Comparison of ENCODE assay signal across 1 cellular context in genomic region chr2:152155209-152155608, GRCh38.
TF ChIP-seq lines count a peak whose summit lies in the region.

No MANE protein-coding gene starts in this region.

TF ChIP-seq in IMR-90, 13 proteins besides CTCF, POLR2A, EP300 and RAD21 (continued from another document):
- TF ChIP-seq USF2 (IDR thresholded peaks at IDR 0.05; ENCODE audit: low read depth, low read length) (no peak), MAZ (IDR thresholded peaks at IDR 0.05; ENCODE audit: borderline replicate concordance, low read depth, low read length) (no peak), CEBPB (IDR thresholded peaks at IDR 0.05; ENCODE audit: low read depth, low read length) (no peak), MXI1 (IDR thresholded peaks at IDR 0.05; ENCODE audit: borderline replicate concordance, low read depth, low read length) (no peak), SMC3 (IDR thresholded peaks at IDR 0.05; ENCODE audit: low read depth, low read length) (no peak), FOS (IDR thresholded peaks at IDR 0.05; ENCODE audit: low read depth, low read length) (no peak), CHD1 (IDR thresholded peaks at IDR 0.05; ENCODE audit: low read depth, low read length) (no peak), MAFK (IDR thresholded peaks at IDR 0.05; ENCODE audit: low read depth, low read length) (no peak), NFE2L2 (IDR thresholded peaks at IDR 0.05; ENCODE audit: low read depth, low read length) (no peak), RCOR1 (IDR thresholded peaks at IDR 0.05; ENCODE audit: insufficient replicate concordance, low read length) (no peak), RFX5 (IDR thresholded peaks at IDR 0.05; ENCODE audit: low read depth, low read length) (no peak)
